ENCODE assay signal across 8 cellular contexts in genomic region chr2:144456680-144457079, GRCh38.
DNase-seq lines count a peak whose midpoint lies in the region; ATAC-seq and TF ChIP-seq lines count a peak whose summit lies in the region.

No MANE protein-coding gene starts in this region.

- TF ChIP-seq CTCF in fibroblast of mammary gland (conservative IDR thresholded peaks at IDR 0.05; ENCODE audit: control insufficient read depth, insufficient read depth, low read depth, low read length), result no peak
- TF ChIP-seq CTCF in retinal pigment epithelial cell (conservative IDR thresholded peaks at IDR 0.05; ENCODE audit: low read depth, low read length), result no peak

- DNase-seq in A172 (ENCODE audit: low spot score) (peak; percentile 38), NOMO-1 treated with dmso at 0.1 percent for 144 hours (lab: John Stamatoyannopoulos, UW; ENCODE audit: unreplicated experiment) (peak; percentile 62), fibroblast of mammary gland (ENCODE audit: low read depth) (peak; percentile 97), retinal pigment epithelial cell (ENCODE audit: low read depth) (peak; percentile 94), iPS-NIHi7 (ENCODE audit: extremely low spot score) (no peak), NCI-H146 (lab: John Stamatoyannopoulos, UW) (no peak)

- H3K4me3 ChIP-seq in fibroblast of mammary gland (ENCODE audit: control insufficient read depth, low read depth, low read length), result no peak overlapping the region
- no peak overlapping the region for H3K4me3 ChIP-seq in retinal pigment epithelial cell (ENCODE audit: low read length)

- ATAC-seq in GM19351 (IDR thresholded peaks at IDR 0.05; ENCODE audit: unreplicated experiment) (peak; percentile 47), GM21528 (IDR thresholded peaks at IDR 0.05; ENCODE audit: low FRiP score, unreplicated experiment) (no peak)

Comparison
In these comparisons a context has a peak if more than half of its experiments do, and no peak if none do; other contexts are left out.
1. DNase-seq: peak in A172 (single experiment), NOMO-1 treated with dmso at 0.1 percent for 144 hours (single experiment), fibroblast of mammary gland (single experiment) and retinal pigment epithelial cell (single experiment); none in iPS-NIHi7 (single experiment) and NCI-H146 (single experiment).